Comparison of ENCODE assay signal across 1 cellular context in the genomic region with DNA sequence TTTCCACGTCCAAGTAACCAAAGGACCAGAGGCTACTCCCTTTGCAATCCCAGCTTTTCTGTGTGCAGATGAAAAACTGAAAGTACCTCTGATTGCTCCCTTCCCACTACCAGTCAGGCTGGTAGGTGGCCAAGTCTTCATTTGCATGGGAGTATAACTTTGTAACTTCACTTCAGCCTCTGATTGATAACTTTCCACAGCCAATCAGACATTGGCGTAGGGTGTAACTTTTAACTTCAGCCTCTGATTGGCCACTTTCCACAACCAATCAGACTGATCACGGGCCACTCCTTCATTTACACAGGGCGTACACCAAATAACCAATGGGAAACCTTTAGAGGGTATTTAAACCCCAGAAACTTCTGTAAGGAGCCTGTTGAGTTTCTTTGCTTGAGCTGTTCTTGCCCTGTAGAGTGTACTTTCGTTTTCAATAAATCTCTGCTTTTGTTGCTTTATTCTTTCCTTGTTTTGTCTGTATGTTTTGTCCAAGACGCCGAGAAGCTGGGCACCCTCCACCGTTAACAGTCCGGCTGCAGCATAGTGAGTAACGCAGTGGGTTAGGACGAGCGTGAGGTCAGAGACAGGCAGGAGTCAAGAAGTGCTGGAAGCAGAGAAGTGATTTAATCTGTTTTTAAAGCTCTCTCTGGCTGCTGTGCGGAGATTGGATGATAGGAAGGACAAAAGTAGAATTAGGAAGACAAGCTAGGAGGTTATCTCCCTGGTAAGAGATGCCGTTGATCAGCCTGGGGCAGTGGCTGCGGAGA.
A peak's percentile ranks its signal among the peaks of the same experiment; 100 is the strongest.
TF ChIP-seq lines count a peak whose summit lies in the region.

No MANE protein-coding gene starts in this region.

TF ChIP-seq in K562, 482 proteins besides CTCF, POLR2A, EP300 and RAD21 (continued from another document and continues in another):
- TF ChIP-seq, protein P1, sequence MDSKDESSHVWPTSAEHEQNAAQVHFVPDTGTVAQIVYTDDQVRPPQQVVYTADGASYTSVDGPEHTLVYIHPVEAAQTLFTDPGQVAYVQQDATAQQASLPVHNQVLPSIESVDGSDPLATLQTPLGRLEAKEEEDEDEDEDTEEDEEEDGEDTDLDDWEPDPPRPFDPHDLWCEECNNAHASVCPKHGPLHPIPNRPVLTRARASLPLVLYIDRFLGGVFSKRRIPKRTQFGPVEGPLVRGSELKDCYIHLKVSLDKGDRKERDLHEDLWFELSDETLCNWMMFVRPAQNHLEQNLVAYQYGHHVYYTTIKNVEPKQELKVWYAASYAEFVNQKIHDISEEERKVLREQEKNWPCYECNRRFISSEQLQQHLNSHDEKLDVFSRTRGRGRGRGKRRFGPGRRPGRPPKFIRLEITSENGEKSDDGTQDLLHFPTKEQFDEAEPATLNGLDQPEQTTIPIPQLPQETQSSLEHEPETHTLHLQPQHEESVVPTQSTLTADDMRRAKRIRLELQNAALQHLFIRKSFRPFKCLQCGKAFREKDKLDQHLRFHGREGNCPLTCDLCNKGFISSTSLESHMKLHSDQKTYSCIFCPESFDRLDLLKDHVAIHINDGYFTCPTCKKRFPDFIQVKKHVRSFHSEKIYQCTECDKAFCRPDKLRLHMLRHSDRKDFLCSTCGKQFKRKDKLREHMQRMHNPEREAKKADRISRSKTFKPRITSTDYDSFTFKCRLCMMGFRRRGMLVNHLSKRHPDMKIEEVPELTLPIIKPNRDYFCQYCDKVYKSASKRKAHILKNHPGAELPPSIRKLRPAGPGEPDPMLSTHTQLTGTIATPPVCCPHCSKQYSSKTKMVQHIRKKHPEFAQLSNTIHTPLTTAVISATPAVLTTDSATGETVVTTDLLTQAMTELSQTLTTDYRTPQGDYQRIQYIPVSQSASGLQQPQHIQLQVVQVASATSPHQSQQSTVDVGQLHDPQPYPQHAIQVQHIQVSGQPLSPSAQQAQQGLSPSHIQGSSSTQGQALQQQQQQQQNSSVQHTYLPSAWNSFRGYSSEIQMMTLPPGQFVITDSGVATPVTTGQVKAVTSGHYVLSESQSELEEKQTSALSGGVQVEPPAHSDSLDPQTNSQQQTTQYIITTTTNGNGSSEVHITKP (IDR thresholded peaks at IDR 0.05; ENCODE audit: partially characterized antibody): peak; percentile 61
- no peak for TF ChIP-seq TAF15 (IDR thresholded peaks at IDR 0.05; ENCODE audit: low read depth, low read length)
- 0 out of 2 replicates have a peak, but pooled peaks have one; percentile 6 for TF ChIP-seq RAD51 (IDR thresholded peaks at IDR 0.05; ENCODE audit: borderline replicate concordance, low read depth)
- TF ChIP-seq ZNF551 (CRISPR knock-in tag; IDR thresholded peaks at IDR 0.05): no peak
- TF ChIP-seq ZNF224 (CRISPR knock-in tag; IDR thresholded peaks at IDR 0.05): no peak
- TF ChIP-seq, protein P2, sequence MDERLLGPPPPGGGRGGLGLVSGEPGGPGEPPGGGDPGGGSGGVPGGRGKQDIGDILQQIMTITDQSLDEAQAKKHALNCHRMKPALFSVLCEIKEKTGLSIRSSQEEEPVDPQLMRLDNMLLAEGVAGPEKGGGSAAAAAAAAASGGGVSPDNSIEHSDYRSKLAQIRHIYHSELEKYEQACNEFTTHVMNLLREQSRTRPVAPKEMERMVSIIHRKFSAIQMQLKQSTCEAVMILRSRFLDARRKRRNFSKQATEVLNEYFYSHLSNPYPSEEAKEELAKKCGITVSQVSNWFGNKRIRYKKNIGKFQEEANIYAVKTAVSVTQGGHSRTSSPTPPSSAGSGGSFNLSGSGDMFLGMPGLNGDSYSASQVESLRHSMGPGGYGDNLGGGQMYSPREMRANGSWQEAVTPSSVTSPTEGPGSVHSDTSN (CRISPR knock-in tag; IDR thresholded peaks at IDR 0.05; ENCODE audit: low read depth): no peak
- TF ChIP-seq, protein P2 (tag; conservative IDR thresholded peaks at IDR 0.05; ENCODE audit: low read depth): peak; percentile 93
- TF ChIP-seq, protein P3, sequence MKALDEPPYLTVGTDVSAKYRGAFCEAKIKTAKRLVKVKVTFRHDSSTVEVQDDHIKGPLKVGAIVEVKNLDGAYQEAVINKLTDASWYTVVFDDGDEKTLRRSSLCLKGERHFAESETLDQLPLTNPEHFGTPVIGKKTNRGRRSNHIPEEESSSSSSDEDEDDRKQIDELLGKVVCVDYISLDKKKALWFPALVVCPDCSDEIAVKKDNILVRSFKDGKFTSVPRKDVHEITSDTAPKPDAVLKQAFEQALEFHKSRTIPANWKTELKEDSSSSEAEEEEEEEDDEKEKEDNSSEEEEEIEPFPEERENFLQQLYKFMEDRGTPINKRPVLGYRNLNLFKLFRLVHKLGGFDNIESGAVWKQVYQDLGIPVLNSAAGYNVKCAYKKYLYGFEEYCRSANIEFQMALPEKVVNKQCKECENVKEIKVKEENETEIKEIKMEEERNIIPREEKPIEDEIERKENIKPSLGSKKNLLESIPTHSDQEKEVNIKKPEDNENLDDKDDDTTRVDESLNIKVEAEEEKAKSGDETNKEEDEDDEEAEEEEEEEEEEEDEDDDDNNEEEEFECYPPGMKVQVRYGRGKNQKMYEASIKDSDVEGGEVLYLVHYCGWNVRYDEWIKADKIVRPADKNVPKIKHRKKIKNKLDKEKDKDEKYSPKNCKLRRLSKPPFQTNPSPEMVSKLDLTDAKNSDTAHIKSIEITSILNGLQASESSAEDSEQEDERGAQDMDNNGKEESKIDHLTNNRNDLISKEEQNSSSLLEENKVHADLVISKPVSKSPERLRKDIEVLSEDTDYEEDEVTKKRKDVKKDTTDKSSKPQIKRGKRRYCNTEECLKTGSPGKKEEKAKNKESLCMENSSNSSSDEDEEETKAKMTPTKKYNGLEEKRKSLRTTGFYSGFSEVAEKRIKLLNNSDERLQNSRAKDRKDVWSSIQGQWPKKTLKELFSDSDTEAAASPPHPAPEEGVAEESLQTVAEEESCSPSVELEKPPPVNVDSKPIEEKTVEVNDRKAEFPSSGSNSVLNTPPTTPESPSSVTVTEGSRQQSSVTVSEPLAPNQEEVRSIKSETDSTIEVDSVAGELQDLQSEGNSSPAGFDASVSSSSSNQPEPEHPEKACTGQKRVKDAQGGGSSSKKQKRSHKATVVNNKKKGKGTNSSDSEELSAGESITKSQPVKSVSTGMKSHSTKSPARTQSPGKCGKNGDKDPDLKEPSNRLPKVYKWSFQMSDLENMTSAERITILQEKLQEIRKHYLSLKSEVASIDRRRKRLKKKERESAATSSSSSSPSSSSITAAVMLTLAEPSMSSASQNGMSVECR (CRISPR knock-in tag; IDR thresholded peaks at IDR 0.05): no peak
- TF ChIP-seq ZNF696 (CRISPR knock-in tag; conservative IDR thresholded peaks at IDR 0.05): no peak
- TF ChIP-seq FOXK2 (conservative IDR thresholded peaks at IDR 0.05 in 1 of 2, IDR thresholded peaks at IDR 0.05 in 1 of 2; ENCODE audit: low read depth in 2 of 2): 0 out of 4 replicates have a peak, but pooled peaks of 1 of the 2 experiments have one; percentile 39
- peak; percentile 75 to 86; a peak in 3 of 4 replicates for TF ChIP-seq KDM1A (IDR thresholded peaks at IDR 0.05)
- TF ChIP-seq ZBTB17 (CRISPR knock-in tag; IDR thresholded peaks at IDR 0.05): no peak
- TF ChIP-seq, protein P4, sequence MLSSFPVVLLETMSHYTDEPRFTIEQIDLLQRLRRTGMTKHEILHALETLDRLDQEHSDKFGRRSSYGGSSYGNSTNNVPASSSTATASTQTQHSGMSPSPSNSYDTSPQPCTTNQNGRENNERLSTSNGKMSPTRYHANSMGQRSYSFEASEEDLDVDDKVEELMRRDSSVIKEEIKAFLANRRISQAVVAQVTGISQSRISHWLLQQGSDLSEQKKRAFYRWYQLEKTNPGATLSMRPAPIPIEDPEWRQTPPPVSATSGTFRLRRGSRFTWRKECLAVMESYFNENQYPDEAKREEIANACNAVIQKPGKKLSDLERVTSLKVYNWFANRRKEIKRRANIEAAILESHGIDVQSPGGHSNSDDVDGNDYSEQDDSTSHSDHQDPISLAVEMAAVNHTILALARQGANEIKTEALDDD (IDR thresholded peaks at IDR 0.05): peak; percentile 72
- TF ChIP-seq SETDB1 (IDR thresholded peaks at IDR 0.05; ENCODE audit: low read length): no peak
- TF ChIP-seq KDM5B (IDR thresholded peaks at IDR 0.05; ENCODE audit: insufficient replicate concordance, low read depth, low read length): peak; percentile 67
- peak; percentile 34; the same call in 1 of the 2 replicates for TF ChIP-seq EP400 (IDR thresholded peaks at IDR 0.05)
- no peak for TF ChIP-seq KLF6 (CRISPR knock-in tag; IDR thresholded peaks at IDR 0.05; ENCODE audit: borderline replicate concordance)
- no peak for TF ChIP-seq ZNF77 (CRISPR knock-in tag; IDR thresholded peaks at IDR 0.05)
- no peak for TF ChIP-seq ZNF3 (CRISPR knock-in tag; IDR thresholded peaks at IDR 0.05)
- TF ChIP-seq, protein P5, sequence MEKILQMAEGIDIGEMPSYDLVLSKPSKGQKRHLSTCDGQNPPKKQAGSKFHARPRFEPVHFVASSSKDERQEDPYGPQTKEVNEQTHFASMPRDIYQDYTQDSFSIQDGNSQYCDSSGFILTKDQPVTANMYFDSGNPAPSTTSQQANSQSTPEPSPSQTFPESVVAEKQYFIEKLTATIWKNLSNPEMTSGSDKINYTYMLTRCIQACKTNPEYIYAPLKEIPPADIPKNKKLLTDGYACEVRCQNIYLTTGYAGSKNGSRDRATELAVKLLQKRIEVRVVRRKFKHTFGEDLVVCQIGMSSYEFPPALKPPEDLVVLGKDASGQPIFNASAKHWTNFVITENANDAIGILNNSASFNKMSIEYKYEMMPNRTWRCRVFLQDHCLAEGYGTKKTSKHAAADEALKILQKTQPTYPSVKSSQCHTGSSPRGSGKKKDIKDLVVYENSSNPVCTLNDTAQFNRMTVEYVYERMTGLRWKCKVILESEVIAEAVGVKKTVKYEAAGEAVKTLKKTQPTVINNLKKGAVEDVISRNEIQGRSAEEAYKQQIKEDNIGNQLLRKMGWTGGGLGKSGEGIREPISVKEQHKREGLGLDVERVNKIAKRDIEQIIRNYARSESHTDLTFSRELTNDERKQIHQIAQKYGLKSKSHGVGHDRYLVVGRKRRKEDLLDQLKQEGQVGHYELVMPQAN (IDR thresholded peaks at IDR 0.05; ENCODE audit: borderline replicate concordance): peak; percentile 70; the same call in 1 of the 2 replicates
- TF ChIP-seq, protein P6, sequence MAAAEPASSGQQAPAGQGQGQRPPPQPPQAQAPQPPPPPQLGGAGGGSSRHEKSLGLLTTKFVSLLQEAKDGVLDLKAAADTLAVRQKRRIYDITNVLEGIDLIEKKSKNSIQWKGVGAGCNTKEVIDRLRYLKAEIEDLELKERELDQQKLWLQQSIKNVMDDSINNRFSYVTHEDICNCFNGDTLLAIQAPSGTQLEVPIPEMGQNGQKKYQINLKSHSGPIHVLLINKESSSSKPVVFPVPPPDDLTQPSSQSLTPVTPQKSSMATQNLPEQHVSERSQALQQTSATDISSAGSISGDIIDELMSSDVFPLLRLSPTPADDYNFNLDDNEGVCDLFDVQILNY (CRISPR knock-in tag; IDR thresholded peaks at IDR 0.05): no peak
- TF ChIP-seq ATF7 (IDR thresholded peaks at IDR 0.05): peak; percentile 44; the same call in 1 of the 2 replicates
- TF ChIP-seq SAP30 (IDR thresholded peaks at IDR 0.05; ENCODE audit: borderline replicate concordance, insufficient read depth, low read depth, low read length, poor library complexity, severe bottlenecking): peak; percentile 38
- TF ChIP-seq NFYB (IDR thresholded peaks at IDR 0.05; ENCODE audit: extremely low read depth, insufficient read length): peak; percentile 77
- TF ChIP-seq TBP (optimal IDR thresholded peaks at IDR 0.05; ENCODE audit: low read depth, low read length): peak; percentile 61
- no peak for TF ChIP-seq HDAC6 (IDR thresholded peaks at IDR 0.05; ENCODE audit: low read depth, low read length)
- TF ChIP-seq, protein P7, sequence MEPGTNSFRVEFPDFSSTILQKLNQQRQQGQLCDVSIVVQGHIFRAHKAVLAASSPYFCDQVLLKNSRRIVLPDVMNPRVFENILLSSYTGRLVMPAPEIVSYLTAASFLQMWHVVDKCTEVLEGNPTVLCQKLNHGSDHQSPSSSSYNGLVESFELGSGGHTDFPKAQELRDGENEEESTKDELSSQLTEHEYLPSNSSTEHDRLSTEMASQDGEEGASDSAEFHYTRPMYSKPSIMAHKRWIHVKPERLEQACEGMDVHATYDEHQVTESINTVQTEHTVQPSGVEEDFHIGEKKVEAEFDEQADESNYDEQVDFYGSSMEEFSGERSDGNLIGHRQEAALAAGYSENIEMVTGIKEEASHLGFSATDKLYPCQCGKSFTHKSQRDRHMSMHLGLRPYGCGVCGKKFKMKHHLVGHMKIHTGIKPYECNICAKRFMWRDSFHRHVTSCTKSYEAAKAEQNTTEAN (CRISPR knock-in tag; IDR thresholded peaks at IDR 0.05): no peak
- TF ChIP-seq ELF4 (CRISPR knock-in tag; IDR thresholded peaks at IDR 0.05): no peak
- TF ChIP-seq, protein P8, sequence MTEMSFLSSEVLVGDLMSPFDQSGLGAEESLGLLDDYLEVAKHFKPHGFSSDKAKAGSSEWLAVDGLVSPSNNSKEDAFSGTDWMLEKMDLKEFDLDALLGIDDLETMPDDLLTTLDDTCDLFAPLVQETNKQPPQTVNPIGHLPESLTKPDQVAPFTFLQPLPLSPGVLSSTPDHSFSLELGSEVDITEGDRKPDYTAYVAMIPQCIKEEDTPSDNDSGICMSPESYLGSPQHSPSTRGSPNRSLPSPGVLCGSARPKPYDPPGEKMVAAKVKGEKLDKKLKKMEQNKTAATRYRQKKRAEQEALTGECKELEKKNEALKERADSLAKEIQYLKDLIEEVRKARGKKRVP (CRISPR knock-in tag; IDR thresholded peaks at IDR 0.05): no peak
- TF ChIP-seq ATF1 (CRISPR knock-in tag; IDR thresholded peaks at IDR 0.05): no peak
- peak; percentile 43; the same call in 1 of the 2 replicates for TF ChIP-seq ATF1 (tag; IDR thresholded peaks at IDR 0.05)
- TF ChIP-seq PTBP1 (IDR thresholded peaks at IDR 0.05; ENCODE audit: low read depth, low read length): no peak
- TF ChIP-seq SRSF7 (optimal IDR thresholded peaks at IDR 0.05; ENCODE audit: low read depth, low read length): no peak
- TF ChIP-seq HDAC1 (IDR thresholded peaks at IDR 0.05): peak in 1 of 2 experiments; percentile 74; a peak in 2 of 4 replicates
- no peak for TF ChIP-seq CCNT2 (IDR thresholded peaks at IDR 0.05; ENCODE audit: borderline replicate concordance, extremely low read depth, insufficient read length, low read depth, low read length)
- TF ChIP-seq, protein P9, sequence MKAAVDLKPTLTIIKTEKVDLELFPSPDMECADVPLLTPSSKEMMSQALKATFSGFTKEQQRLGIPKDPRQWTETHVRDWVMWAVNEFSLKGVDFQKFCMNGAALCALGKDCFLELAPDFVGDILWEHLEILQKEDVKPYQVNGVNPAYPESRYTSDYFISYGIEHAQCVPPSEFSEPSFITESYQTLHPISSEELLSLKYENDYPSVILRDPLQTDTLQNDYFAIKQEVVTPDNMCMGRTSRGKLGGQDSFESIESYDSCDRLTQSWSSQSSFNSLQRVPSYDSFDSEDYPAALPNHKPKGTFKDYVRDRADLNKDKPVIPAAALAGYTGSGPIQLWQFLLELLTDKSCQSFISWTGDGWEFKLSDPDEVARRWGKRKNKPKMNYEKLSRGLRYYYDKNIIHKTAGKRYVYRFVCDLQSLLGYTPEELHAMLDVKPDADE (conservative IDR thresholded peaks at IDR 0.05; ENCODE audit: control insufficient read depth, low read depth, low read length): no peak
- 0 out of 4 replicates have a peak, but pooled peaks of 1 of the 2 experiments have one; percentile 3 for TF ChIP-seq RCOR1 (IDR thresholded peaks at IDR 0.05; ENCODE audit: borderline replicate concordance in 1 of 2, low read depth in 2 of 2, low read length in 2 of 2)
